ENCODE assay signal across 1 cellular context in genomic region chr12:10982244-10982643, GRCh38.
TF ChIP-seq lines count a peak whose summit lies in the region.

No MANE protein-coding gene starts in this region.

TF ChIP-seq in SK-N-SH, 30 proteins besides CTCF, POLR2A, EP300 and RAD21:
- TF ChIP-seq, protein P1, sequence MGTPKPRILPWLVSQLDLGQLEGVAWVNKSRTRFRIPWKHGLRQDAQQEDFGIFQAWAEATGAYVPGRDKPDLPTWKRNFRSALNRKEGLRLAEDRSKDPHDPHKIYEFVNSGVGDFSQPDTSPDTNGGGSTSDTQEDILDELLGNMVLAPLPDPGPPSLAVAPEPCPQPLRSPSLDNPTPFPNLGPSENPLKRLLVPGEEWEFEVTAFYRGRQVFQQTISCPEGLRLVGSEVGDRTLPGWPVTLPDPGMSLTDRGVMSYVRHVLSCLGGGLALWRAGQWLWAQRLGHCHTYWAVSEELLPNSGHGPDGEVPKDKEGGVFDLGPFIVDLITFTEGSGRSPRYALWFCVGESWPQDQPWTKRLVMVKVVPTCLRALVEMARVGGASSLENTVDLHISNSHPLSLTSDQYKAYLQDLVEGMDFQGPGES (IDR thresholded peaks at IDR 0.05; ENCODE audit: low read depth, low read length) = no peak
- TF ChIP-seq SMC3 (IDR thresholded peaks at IDR 0.05; ENCODE audit: low read depth, low read length) (no peak), NFIC (IDR thresholded peaks at IDR 0.05; ENCODE audit: borderline replicate concordance) (no peak), TCF12 (IDR thresholded peaks at IDR 0.05) (no peak), RXRA (IDR thresholded peaks at IDR 0.05; ENCODE audit: borderline replicate concordance, low read depth) (no peak), RFX5 (IDR thresholded peaks at IDR 0.05; ENCODE audit: low read length) (no peak), MXI1 (IDR thresholded peaks at IDR 0.05; ENCODE audit: low read depth, low read length) (no peak), FOXJ3 (CRISPR knock-in tag; IDR thresholded peaks at IDR 0.05) (no peak), ELF1 (IDR thresholded peaks at IDR 0.05) (no peak), NRF1 (IDR thresholded peaks at IDR 0.05; ENCODE audit: low read depth, low read length) (no peak), JUND (IDR thresholded peaks at IDR 0.05) (no peak), MEF2A (IDR thresholded peaks at IDR 0.05; ENCODE audit: borderline replicate concordance, low read depth) (no peak), TEAD4 (IDR thresholded peaks at IDR 0.05; ENCODE audit: borderline replicate concordance, insufficient read depth) (no peak)
- TF ChIP-seq, protein P2, sequence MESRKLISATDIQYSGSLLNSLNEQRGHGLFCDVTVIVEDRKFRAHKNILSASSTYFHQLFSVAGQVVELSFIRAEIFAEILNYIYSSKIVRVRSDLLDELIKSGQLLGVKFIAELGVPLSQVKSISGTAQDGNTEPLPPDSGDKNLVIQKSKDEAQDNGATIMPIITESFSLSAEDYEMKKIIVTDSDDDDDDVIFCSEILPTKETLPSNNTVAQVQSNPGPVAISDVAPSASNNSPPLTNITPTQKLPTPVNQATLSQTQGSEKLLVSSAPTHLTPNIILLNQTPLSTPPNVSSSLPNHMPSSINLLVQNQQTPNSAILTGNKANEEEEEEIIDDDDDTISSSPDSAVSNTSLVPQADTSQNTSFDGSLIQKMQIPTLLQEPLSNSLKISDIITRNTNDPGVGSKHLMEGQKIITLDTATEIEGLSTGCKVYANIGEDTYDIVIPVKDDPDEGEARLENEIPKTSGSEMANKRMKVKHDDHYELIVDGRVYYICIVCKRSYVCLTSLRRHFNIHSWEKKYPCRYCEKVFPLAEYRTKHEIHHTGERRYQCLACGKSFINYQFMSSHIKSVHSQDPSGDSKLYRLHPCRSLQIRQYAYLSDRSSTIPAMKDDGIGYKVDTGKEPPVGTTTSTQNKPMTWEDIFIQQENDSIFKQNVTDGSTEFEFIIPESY (IDR thresholded peaks at IDR 0.05; ENCODE audit: borderline replicate concordance, low read depth) = no peak
